Comparison of ENCODE assay signal across 20 cellular contexts in the genomic region with DNA sequence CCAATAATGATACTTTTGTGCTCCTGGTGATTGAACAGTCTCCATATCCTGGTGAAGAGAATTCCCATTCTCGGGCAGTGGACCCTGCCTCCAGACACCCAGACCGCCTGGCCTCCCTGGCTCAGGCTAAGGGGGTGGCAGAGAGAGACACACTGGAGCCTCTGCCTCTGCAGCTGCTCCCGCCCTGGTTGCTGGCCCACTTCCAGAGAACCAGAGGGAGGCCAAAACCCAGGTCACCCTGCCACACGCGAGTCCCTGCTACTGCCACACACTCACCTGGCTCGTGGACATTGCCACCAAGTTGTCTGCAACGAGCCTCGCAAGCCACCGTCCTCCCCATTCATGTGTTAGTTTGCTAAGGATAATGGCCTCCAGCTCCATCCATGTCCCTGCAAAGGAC.
DNase-seq lines count a peak whose midpoint lies in the region; ATAC-seq and TF ChIP-seq lines count a peak whose summit lies in the region.
"Had no signal": no experiment of that assay in that cellular context is flagged by ENCODE, and none has a peak within 500 bp of the region (broad histone marks: within the 10 kb centered on the region; RNA-seq: fewer than 3 reads in every experiment).

No MANE protein-coding gene starts in this region.

- TF ChIP-seq CTCF in BE2C (IDR thresholded peaks at IDR 0.05; ENCODE audit: low read depth, low read length) (no peak), upper lobe of right lung (IDR thresholded peaks at IDR 0.05) (no peak)

- no peaks in the 10 kb centered on the region for H3K4me1 ChIP-seq in BE2C
- H3K4me1 ChIP-seq in SJCRH30 = peaks cover 11% of the 10 kb centered on the region
- peaks cover 0 to 4% of the 10 kb centered on the region in 2 donors for H3K4me1 ChIP-seq in neuronal stem cell (ENCODE audit: control insufficient read depth in 2 of 2, insufficient read depth in 1 of 2, low read depth in 1 of 2, low read length in 2 of 2)
- no peaks in the 10 kb centered on the region for H3K4me1 ChIP-seq in upper lobe of right lung
- H3K4me1 ChIP-seq: A549, HAP-1 had no signal

- peak overlapping the region; percentile 85 for H3K18ac ChIP-seq in neuronal stem cell (ENCODE audit: low read length)

- no peak overlapping the region for H2AFZ ChIP-seq in neuronal stem cell (ENCODE audit: low read length)

- peak overlapping the region; percentile 90 for H2AK5ac ChIP-seq in neuronal stem cell (ENCODE audit: low read depth, low read length)

- H3K4ac ChIP-seq in neuronal stem cell (ENCODE audit: low read length) = no peak overlapping the region

- peak overlapping the region; percentile 79 for H4K91ac ChIP-seq in neuronal stem cell (ENCODE audit: low read depth, low read length, poor library complexity)

- H3K23ac ChIP-seq in neuronal stem cell (ENCODE audit: low read depth, low read length, poor library complexity) = no peak overlapping the region

- H4K8ac ChIP-seq in neuronal stem cell (ENCODE audit: low read depth, low read length) = no peak overlapping the region

- H3K4me2 ChIP-seq in neuronal stem cell (ENCODE audit: insufficient read depth, low read length, poor library complexity, severe bottlenecking) = no peak overlapping the region
- H3K4me2 ChIP-seq: A549 had no signal

- no peak overlapping the region for H2BK120ac ChIP-seq in neuronal stem cell (ENCODE audit: low read depth, low read length)

- H3K36me3 ChIP-seq in BE2C (no peaks in the 10 kb centered on the region), SJCRH30 (no peaks in the 10 kb centered on the region), neuronal stem cell (replicated peaks in 1 of 2; ENCODE audit: control insufficient read depth in 2 of 2, insufficient read depth in 2 of 2, low read length in 2 of 2) (no peaks in the 10 kb centered on the region), upper lobe of right lung (no peaks in the 10 kb centered on the region)
- H3K36me3 ChIP-seq: HAP-1 had no signal

- H3K4me3 ChIP-seq in BE2C (ENCODE audit: low read depth, low read length) (no peak overlapping the region), SJCRH30 (no peak overlapping the region), neuronal stem cell (ENCODE audit: low read length in 2 of 2) (no peak overlapping the region), upper lobe of right lung (no peak overlapping the region)
- H3K4me3 ChIP-seq: A549, HAP-1 had no signal

- intact Hi-C loops in upper lobe of right lung (cut with DNase I) = no loop called here

- no CpG with 5 or more reads among the region's 9 CpGs for WGBS in neuronal stem cell (ENCODE audit: extremely low coverage in 2 of 2, insufficient read length in 2 of 2, insufficient replicate concordance in 1 of 2), 2 donors

- H2BK12ac ChIP-seq in neuronal stem cell (ENCODE audit: low read length) = peak overlapping the region; percentile 41

- H3K14ac ChIP-seq in neuronal stem cell (ENCODE audit: low read length) = no peak overlapping the region

- H2BK5ac ChIP-seq in neuronal stem cell (ENCODE audit: low read length) = no peak overlapping the region

- H3K27me3 ChIP-seq in BE2C (no peaks in the 10 kb centered on the region), SJCRH30 (no peaks in the 10 kb centered on the region), neuronal stem cell (ENCODE audit: control insufficient read depth in 3 of 3, insufficient read depth in 3 of 3, low read depth in 1 of 3, low read length in 3 of 3) (no peaks in the 10 kb centered on the region), upper lobe of right lung (no peaks in the 10 kb centered on the region)

- ATAC-seq in upper lobe of right lung = no peak
- ATAC-seq: A549 had no signal

- DNase-seq in BE2C = peak; percentile 15
- peak; percentile 55 to 58 for DNase-seq in SJCRH30
- no peak for DNase-seq in neuronal stem cell (ENCODE audit: low spot score)
- peak; percentile 56 for DNase-seq in upper lobe of right lung
- no peak for DNase-seq in medulla oblongata (ENCODE audit: extremely low spot score)
- no peak for DNase-seq in glomerular visceral epithelial cell (ENCODE audit: extremely low spot score)
- no peak for DNase-seq in UCSD-AML1 (lab: John Stamatoyannopoulos, UW; ENCODE audit: unreplicated experiment)
- DNase-seq: 8988T; ACHN; AML-193; C1 segment of cervical spinal cord; Calu3; CD4-positive, alpha-beta memory T cell; COR-L47; DMS53; DMS79 treated with DMSO at 0.1 percent for 48 hours; GOT3; HFFc6 had no signal

- H2BK15ac ChIP-seq in neuronal stem cell (ENCODE audit: low read length) = no peak overlapping the region

- no peaks in the 10 kb centered on the region for H3K9me3 ChIP-seq in BE2C
- no peaks in the 10 kb centered on the region; the same call in 1 of the 2 replicates for H3K9me3 ChIP-seq in SJCRH30 (replicated peaks)
- H3K9me3 ChIP-seq in neuronal stem cell (replicated peaks in 1 of 2; ENCODE audit: control insufficient read depth in 2 of 2, insufficient read depth in 1 of 2, low read depth in 1 of 2, low read length in 2 of 2) = no peaks in the 10 kb centered on the region
- H3K9me3 ChIP-seq in upper lobe of right lung = no peaks in the 10 kb centered on the region
- H3K9me3 ChIP-seq: A549, HAP-1 had no signal

- H3K27ac ChIP-seq in SJCRH30 (peak overlapping the region; percentile 65), neuronal stem cell (replicated peaks; ENCODE audit: low read length) (no peak overlapping the region), upper lobe of right lung (no peak overlapping the region)
- H3K27ac ChIP-seq: A549 had no signal

- H3K79me1 ChIP-seq in neuronal stem cell (ENCODE audit: low read depth, low read length) = peaks cover 3% of the 10 kb centered on the region

- H3K9ac ChIP-seq in neuronal stem cell (ENCODE audit: low read depth, low read length, poor library complexity) = no peak overlapping the region

Comparison
In these comparisons a context has a peak if more than half of its experiments do, and no peak if none do; other contexts are left out.
1. DNase-seq: peak in BE2C (single experiment), SJCRH30 (2 of 2) and upper lobe of right lung (single experiment); none in neuronal stem cell (single experiment), medulla oblongata (single experiment), glomerular visceral epithelial cell (single experiment) and UCSD-AML1 (single experiment).